Comparison of ENCODE assay signal across 8 cellular contexts in genomic region chr6:31079656-31080261, GRCh38. TPM values are rescaled to one million over a fixed set of nuclear protein-coding genes. Genes with fewer than 3 reads are reported as not detected.
DNase-seq lines count a peak whose midpoint lies in the region; ATAC-seq and TF ChIP-seq lines count a peak whose summit lies in the region.

No MANE protein-coding gene starts in this region.

- 25 to 27% methylated on average over 22 of the region's 22 CpGs for WGBS in thyroid gland, 2 donors

- H3K27me3 ChIP-seq in Caco-2 (replicated peaks; ENCODE audit: control insufficient read depth, insufficient read depth, low read length) = no peaks in the 10 kb centered on the region
- H3K27me3 ChIP-seq in SJSA1 (replicated peaks) = no peaks in the 10 kb centered on the region
- H3K27me3 ChIP-seq in thyroid gland = no peaks in the 10 kb centered on the region

- H3K9me3 Mint-ChIP-seq in Caco-2 (ENCODE audit: unreplicated experiment) = no peaks in the 10 kb centered on the region
- H3K9me3 Mint-ChIP-seq in osteocyte (ENCODE audit: unreplicated experiment) = no peaks in the 10 kb centered on the region

- peaks cover 8% of the 10 kb centered on the region for H3K4me1 Mint-ChIP-seq in Caco-2 (ENCODE audit: low read depth, unreplicated experiment)
- H3K4me1 Mint-ChIP-seq in osteocyte (ENCODE audit: unreplicated experiment) = peaks cover 26% of the 10 kb centered on the region

- H3K27ac ChIP-seq in SJSA1 (no peak overlapping the region), thyroid gland (no peak overlapping the region)

- peak; percentile 63 to 82 for TF ChIP-seq CTCF in Caco-2 (IDR thresholded peaks at IDR 0.05; ENCODE audit: insufficient read depth in 1 of 2, low read depth in 1 of 2, low read length in 1 of 2, severe bottlenecking in 1 of 2, unreplicated experiment in 1 of 2)
- peak; percentile 85 for TF ChIP-seq CTCF in LNCAP (IDR thresholded peaks at IDR 0.05)
- TF ChIP-seq CTCF in foreskin fibroblast (IDR thresholded peaks at IDR 0.05; ENCODE audit: low read depth, low read length) = peak; percentile 80
- peak; percentile 90 for TF ChIP-seq CTCF in osteocyte (IDR thresholded peaks at IDR 0.05)
- peak; percentile 52 to 86 (median 80) for TF ChIP-seq CTCF in thyroid gland (IDR thresholded peaks at IDR 0.05)

- CTCF ChIA-PET in Caco-2 (lab: Charles Lee) = interaction anchor here (0.6 to 1.5 kb wide), 22 partner anchors 9 to 407 kb away, joined by 3 to 51 read pairs (median 6); partner anchors contain the start of genes DDR1, DHX16, FLOT1 and GTF2H4

- peaks cover 5% of the 10 kb centered on the region for H3K27me3 Mint-ChIP-seq in Caco-2 (ENCODE audit: insufficient read depth, unreplicated experiment)
- no peaks in the 10 kb centered on the region for H3K27me3 Mint-ChIP-seq in osteocyte (ENCODE audit: unreplicated experiment)

- DNase-seq in Caco-2 = peak; percentile 71 to 78
- peak; percentile 56 to 64 for DNase-seq in SJSA1 (ENCODE audit: low read depth in 1 of 2, low spot score in 2 of 2)
- peak; percentile 53 for DNase-seq in activated gamma-delta T cell treated with anti-CD3 and anti-CD28 coated beads, Interleukin-2, amount 50 U/mL, for 16 hours (ENCODE audit: low read depth)
- DNase-seq in foreskin fibroblast = peak; percentile 48 to 84
- no peak for DNase-seq in osteocyte (ENCODE audit: extremely low spot score, unreplicated experiment)
- DNase-seq in thyroid gland = peak; percentile 67 to 77

- H3K36me3 Mint-ChIP-seq in Caco-2 (ENCODE audit: insufficient read depth, unreplicated experiment) = no peaks in the 10 kb centered on the region
- no peaks in the 10 kb centered on the region for H3K36me3 Mint-ChIP-seq in osteocyte (ENCODE audit: unreplicated experiment)

- POLR2A ChIA-PET in Caco-2 (lab: Charles Lee) = interaction anchor here (1.1 kb wide), 1 partner anchor 166 kb away, joined by 5 read pairs; the partner anchor contains the start of gene VARS2

- H3K4me3 ChIP-seq in Caco-2 (ENCODE audit: low read depth, low read length) (no peak overlapping the region), SJSA1 (no peak overlapping the region), foreskin fibroblast (ENCODE audit: low read depth in 1 of 2, low read length in 2 of 2) (no peak overlapping the region), thyroid gland (replicated peaks in 1 of 3) (no peak overlapping the region)

- BruUV-seq in Caco-2 (replicated peaks; lab: Mats Ljungman, UMichigan) = no TSS peak

- H3K4me1 ChIP-seq in Caco-2 = 0 out of 2 replicates have a peak, but pooled peaks cover 5% of the 10 kb centered on the region
- peaks cover 3% of the 10 kb centered on the region; the same call in 1 of the 2 replicates for H3K4me1 ChIP-seq in SJSA1 (replicated peaks)
- peaks cover 0 to 4% of the 10 kb centered on the region in 2 donors for H3K4me1 ChIP-seq in thyroid gland

- H3K4me3 Mint-ChIP-seq in Caco-2 (ENCODE audit: unreplicated experiment) = no peak overlapping the region
- no peak overlapping the region for H3K4me3 Mint-ChIP-seq in osteocyte (ENCODE audit: unreplicated experiment)

- H3K27ac Mint-ChIP-seq in Caco-2 (ENCODE audit: unreplicated experiment) = no peak overlapping the region
- H3K27ac Mint-ChIP-seq in osteocyte (ENCODE audit: unreplicated experiment) = no peak overlapping the region

- H3K9me3 ChIP-seq in Caco-2 (no peaks in the 10 kb centered on the region), SJSA1 (replicated peaks) (no peaks in the 10 kb centered on the region), thyroid gland (no peaks in the 10 kb centered on the region)

- intact Hi-C loops in Caco-2 (cut with micrococcal nuclease; ENCODE audit: unreplicated experiment) (loop anchor here (2.0 to 10.0 kb wide), 2 partner anchors 165 to 335 kb away; partner anchors contain the start of genes FLOT1, IER3 and VARS2), thyroid gland (cut with DNase I) (loop anchor here (5.0 to 10.0 kb wide), 3 partner anchors 162 to 335 kb away; partner anchors contain the start of genes FLOT1 and IER3)

- no peak for TF ChIP-seq POLR2A in thyroid gland (IDR thresholded peaks at IDR 0.05)

- ATAC-seq in GM18498 (IDR thresholded peaks at IDR 0.05; ENCODE audit: unreplicated experiment) = no peak

- no peaks in the 10 kb centered on the region for H3K36me3 ChIP-seq in Caco-2 (ENCODE audit: control insufficient read depth, insufficient read depth, low read length)
- no peaks in the 10 kb centered on the region for H3K36me3 ChIP-seq in SJSA1
- no peaks in the 10 kb centered on the region for H3K36me3 ChIP-seq in thyroid gland

RNA-seq across cellular contexts. Expression of gene C6orf15, which starts 32.6 kb away (rescaled TPM):
- total RNA-seq in Caco-2 (2022) (not detected in 2 replicates), osteocyte (not detected in 2 replicates), thyroid gland (not detected)
- total RNA-seq in SJSA1 (2014; rRNA removed; shearing (Covaris generic)) = not detected in 2 replicates

RNA-seq across cellular contexts. Expression of gene PSORS1C1, which starts 34.8 kb away (rescaled TPM):
- total RNA-seq in Caco-2 (2022) (0.75 and 0.88 TPM in 2 replicates), osteocyte (3.2 and 6.2 TPM in 2 replicates), thyroid gland (1 to 10 TPM; 1.6 to 3.8 (median 2.4) TPM)
- 0.39 and 0.53 TPM in 2 replicates for total RNA-seq in SJSA1 (2014; rRNA removed; shearing (Covaris generic))

RNA-seq across cellular contexts. Expression of gene CDSN, which starts 40.5 kb away (rescaled TPM):
- not detected in 2 replicates for total RNA-seq in Caco-2 (2022)
- total RNA-seq in SJSA1 (2014; rRNA removed; shearing (Covaris generic)) = not detected in 2 replicates
- not detected in 2 replicates for total RNA-seq in osteocyte
- total RNA-seq in thyroid gland = under 1 TPM in 1 of 4 donors, not detected in 3; 0.34 TPM

RNA-seq across cellular contexts. Expression of gene PSORS1C2, which starts 59.1 kb away (rescaled TPM):
- total RNA-seq in Caco-2 (2022) (not detected in 2 replicates), osteocyte (not detected in 2 replicates), thyroid gland (not detected)
- not detected in 2 replicates for total RNA-seq in SJSA1 (2014; rRNA removed; shearing (Covaris generic))
